ENCODE assay signal across 11 cellular contexts in the genomic region with DNA sequence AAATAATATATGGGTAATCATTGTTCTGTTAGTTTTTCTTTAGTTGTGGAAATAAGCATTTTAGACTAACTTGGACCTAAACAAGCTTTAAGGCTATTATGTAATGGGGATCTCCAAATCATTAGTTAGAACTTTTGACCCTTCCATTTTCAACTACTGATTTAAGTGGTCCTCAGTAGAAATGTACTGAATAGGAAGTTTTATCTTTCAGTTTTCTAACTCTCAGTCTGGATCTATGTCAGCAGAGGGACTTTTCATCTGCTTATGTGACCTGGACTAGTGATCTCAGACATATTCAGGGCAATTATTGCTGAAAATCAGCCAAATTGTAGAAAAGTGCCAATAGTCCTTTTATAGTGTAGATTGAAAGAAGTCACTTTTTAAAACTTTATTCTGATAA. TPM values are rescaled to one million over a fixed set of nuclear protein-coding genes. Genes with fewer than 3 reads are reported as not detected.
A peak's percentile ranks its signal among the peaks of the same experiment; 100 is the strongest.
DNase-seq lines count a peak whose midpoint lies in the region; ATAC-seq and TF ChIP-seq lines count a peak whose summit lies in the region.
"Had no signal": no experiment of that assay in that cellular context is flagged by ENCODE, and none has a peak within 500 bp of the region (broad histone marks: within the 10 kb centered on the region; RNA-seq: fewer than 3 reads in every experiment).

No MANE protein-coding gene starts in this region.

- TF ChIP-seq CTCF in glutamatergic neuron (IDR thresholded peaks at IDR 0.05; ENCODE audit: partially characterized antibody, unreplicated experiment) = no peak

- peak; percentile 61 for ATAC-seq in GM18861 (IDR thresholded peaks at IDR 0.05; ENCODE audit: unreplicated experiment)
- ATAC-seq in GM21515 (IDR thresholded peaks at IDR 0.05; ENCODE audit: unreplicated experiment) = peak; percentile 69
- ATAC-seq in HG03097 (IDR thresholded peaks at IDR 0.05; ENCODE audit: low FRiP score, unreplicated experiment) = peak; percentile 60
- ATAC-seq in memory B cell (ENCODE audit: low read depth) = no peak
- ATAC-seq: left lobe of liver had no signal

- H3K27ac Mint-ChIP-seq in memory B cell = peak overlapping the region; percentile 60
- H3K27ac Mint-ChIP-seq in glutamatergic neuron (ENCODE audit: unreplicated experiment) = no peak overlapping the region

- H3K36me3 Mint-ChIP-seq in memory B cell (peaks cover 29% of the 10 kb centered on the region), glutamatergic neuron (ENCODE audit: unreplicated experiment) (peaks cover 9% of the 10 kb centered on the region)

- no peaks in the 10 kb centered on the region for H3K9me3 Mint-ChIP-seq in memory B cell
- no peaks in the 10 kb centered on the region for H3K9me3 Mint-ChIP-seq in glutamatergic neuron (ENCODE audit: unreplicated experiment)

- H3K27me3 Mint-ChIP-seq in memory B cell (no peaks in the 10 kb centered on the region), glutamatergic neuron (ENCODE audit: unreplicated experiment) (peaks cover 2% of the 10 kb centered on the region)

- DNase-seq in memory B cell (ENCODE audit: low spot score in 2 of 2) = no peak
- no peak for DNase-seq in NCI-H2081 treated with DMSO at 0.1 percent for 48 hours (lab: John Stamatoyannopoulos, UW)
- no peak for DNase-seq in NCI-H1436 (lab: John Stamatoyannopoulos, UW)
- DNase-seq in glutamatergic neuron = no peak
- DNase-seq: activated CD8-positive, alpha-beta memory T cell treated with anti-CD3 and anti-CD28 coated beads, Interleukin-2, amount 50 U/mL, for 48 hours; NCI-H748 treated with DMSO at 0.1 percent for 48 hours; posterior cingulate gyrus had no signal

- H3K4me1 Mint-ChIP-seq in memory B cell (no peaks in the 10 kb centered on the region), glutamatergic neuron (ENCODE audit: low read depth, unreplicated experiment) (no peaks in the 10 kb centered on the region)

- H3K4me3 Mint-ChIP-seq in memory B cell (no peak overlapping the region), glutamatergic neuron (ENCODE audit: unreplicated experiment) (no peak overlapping the region)

RNA-seq across cellular contexts. Expression of a gene that starts 56.0 kb away (rescaled TPM):
- 4.0 TPM for total RNA-seq in glutamatergic neuron (ENCODE audit: unreplicated experiment)

RNA-seq across cellular contexts. Expression of a gene that starts 56.2 kb away (rescaled TPM):
- 11.4 TPM for total RNA-seq in glutamatergic neuron (ENCODE audit: unreplicated experiment)
